14 cellular contexts compared by ENCODE assay signal in genomic region chr14:90177537-90178189, GRCh38.
"Had no signal": no experiment of that assay in that cellular context is flagged by ENCODE, and none has a peak within 500 bp of the region (broad histone marks: within the 10 kb centered on the region; RNA-seq: fewer than 3 reads in every experiment).

No MANE protein-coding gene starts in this region.

- H3K4me3 ChIP-seq: skin epidermis, transverse colon had no signal

- H3K27ac ChIP-seq: skin epidermis, transverse colon had no signal

- H3K27me3 ChIP-seq: transverse colon had no signal

- H3K9me3 ChIP-seq: transverse colon had no signal

- ATAC-seq: activated CD4-positive, CD25-positive, alpha-beta regulatory T cell treated with anti-CD3 and anti-CD28 coated beads, Interleukin-2, amount 50 U/mL, for 24 hours; activated CD8-positive, alpha-beta memory T cell treated with anti-CD3 and anti-CD28 coated beads, Interleukin-2, amount 10 ng/mL, durations not matched to agents 7 days and 5 days; activated naive CD8-positive, alpha-beta T cell treated with anti-CD3 and anti-CD28 coated beads, Interleukin-2, amount 50 U/mL, for 24 hours; natural killer cell treated with Interleukin-12 subunit alpha and Interleukin-12 subunit beta and Interleukin-15 and Interleukin-18, amount 100 ng/mL, for 72 hours had no signal

- DNase-seq: activated CD8-positive, alpha-beta memory T cell treated with anti-CD3 and anti-CD28 coated beads, Interleukin-2, amount 10 ng/mL, durations not matched to agents 7 days and 5 days; activated naive CD4-positive, alpha-beta T cell treated with anti-CD3 and anti-CD28 coated beads for 36 hours; activated naive CD8-positive, alpha-beta T cell treated with anti-CD3 and anti-CD28 coated beads, Interleukin-2, amount 50 U/mL, for 24 hours; activated T-cell treated with anti-CD3 and anti-CD28 coated beads, Interleukin-2, amount 50 U/mL, for 1 hour; foreskin fibroblast; head of caudate nucleus; posterior cingulate gyrus; retina; stimulated activated CD4-positive, alpha-beta T cell treated with anti-CD3 and anti-CD28 coated beads, Interleukin-4, amount 100 ng/mL, for 24 hours; stimulated activated naive CD4-positive, alpha-beta T cell; transverse colon had no signal

- H3K4me1 ChIP-seq: transverse colon had no signal

- H3K36me3 ChIP-seq: transverse colon had no signal
